Comparison of ENCODE assay signal across 14 cellular contexts in the genomic region with DNA sequence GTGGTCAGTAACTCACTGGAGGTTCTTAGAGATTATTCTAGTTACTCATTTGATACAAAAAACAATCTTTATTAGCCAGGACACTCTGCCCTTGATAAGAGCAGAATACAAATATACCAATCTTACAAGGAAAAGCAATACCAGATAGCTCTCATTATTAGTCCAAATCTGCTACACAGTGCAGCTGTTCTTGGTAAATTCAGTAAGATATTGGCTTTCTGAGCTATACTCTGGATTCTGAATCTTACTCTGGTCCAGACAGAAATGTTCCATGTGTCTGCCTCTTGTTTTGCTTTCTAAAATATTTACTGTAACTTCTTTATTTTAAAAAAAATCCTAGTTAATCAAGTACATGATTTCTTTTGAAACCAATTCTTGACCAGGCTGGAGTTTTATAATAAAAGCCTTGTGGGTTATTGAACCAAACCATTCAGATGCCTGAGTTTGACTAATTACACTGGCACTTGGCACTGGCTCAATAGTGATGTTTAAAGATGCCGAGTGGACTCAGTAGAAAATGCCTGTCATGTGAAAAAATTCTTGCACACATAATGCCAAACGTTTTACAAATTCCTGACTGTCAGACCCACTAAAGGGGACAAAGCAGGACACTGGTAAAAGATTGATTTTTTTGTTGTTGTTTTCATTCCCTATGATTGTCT.
DNase-seq lines count a peak whose midpoint lies in the region; ATAC-seq and TF ChIP-seq lines count a peak whose summit lies in the region.
"Had no signal": no experiment of that assay in that cellular context is flagged by ENCODE, and none has a peak within 500 bp of the region (broad histone marks: within the 10 kb centered on the region; RNA-seq: fewer than 3 reads in every experiment).

No MANE protein-coding gene starts in this region.

- DNase-seq in AG09309 (ENCODE audit: low read depth) (peak; percentile 38), HS-27A (ENCODE audit: low read depth) (peak; percentile 99), mammary epithelial cell (peak; percentile 46), kidney glomerular epithelial cell (lab: John Stamatoyannopoulos, UW) (peak; percentile 76), immature natural killer cell (no peak), NOMO-1 (lab: John Stamatoyannopoulos, UW; ENCODE audit: unreplicated experiment in 2 of 2) (no peak), KBM-7 (no peak)
- DNase-seq: activated T-cell treated with anti-CD3 and anti-CD28 coated beads, Interleukin-2, amount 50 U/mL, for 1 hour; left colon; NCI-H510A; SHP77 treated with DMSO at 0.1 percent for 48 hours had no signal

- H3K4me1 ChIP-seq in mammary epithelial cell (ENCODE audit: insufficient read depth, low read length), result peaks cover 12% of the 10 kb centered on the region

- intact Hi-C loops in mammary epithelial cell (cut with micrococcal nuclease), result loop anchor here (5.0 kb wide), 1 partner anchor 79 kb away; no protein-coding TSS in a partner anchor

- no peak for ATAC-seq in esophagus mucosa
- ATAC-seq: left colon had no signal

- peaks cover 0 to 2% (median 0%) of the 10 kb centered on the region in 6 donors for H3K9me3 Mint-ChIP-seq in immature natural killer cell

- peak overlapping the region; percentile 39 for H3K4me2 ChIP-seq in mammary epithelial cell (ENCODE audit: insufficient read depth, low read depth, low read length)

- H4K20me1 ChIP-seq in mammary epithelial cell (ENCODE audit: insufficient read depth, low read length), result no peaks in the 10 kb centered on the region

- dilution Hi-C loops in mammary epithelial cell (cut with HindIII; ENCODE audit: low sequenced_read_pairs), result no loop called here

- H3K27me3 ChIP-seq in mammary epithelial cell (ENCODE audit: insufficient read depth, low read length), result no peaks in the 10 kb centered on the region
- H3K27me3 ChIP-seq: ascending aorta had no signal

- no peak overlapping the region for H2AFZ ChIP-seq in mammary epithelial cell (ENCODE audit: low read depth, low read length)

- CTCF ChIA-PET in mammary epithelial cell (lab: Charles Lee; ENCODE audit: low non-redundant PET), result no interaction called here

- no peaks in the 10 kb centered on the region for H3K36me3 Mint-ChIP-seq in immature natural killer cell

- H3K36me3 ChIP-seq in mammary epithelial cell (ENCODE audit: insufficient read depth, low read length), result no peaks in the 10 kb centered on the region
- H3K36me3 ChIP-seq: ascending aorta had no signal

- H3K4me3 ChIP-seq in AG09309 (ENCODE audit: control insufficient read depth, low read depth, low read length) (no peak overlapping the region), mammary epithelial cell (replicated peaks in 1 of 3; ENCODE audit: insufficient read depth in 1 of 3, low read depth in 2 of 3, low read length in 3 of 3) (no peak overlapping the region)
- H3K4me3 ChIP-seq: ascending aorta had no signal

- H3K27me3 Mint-ChIP-seq in immature natural killer cell (ENCODE audit: low read depth in 3 of 3), result peaks cover 0 to 3% (median 0%) of the 10 kb centered on the region in 3 donors

- H3K27ac Mint-ChIP-seq in immature natural killer cell, result no peak overlapping the region

- no peaks in the 10 kb centered on the region for H3K79me2 ChIP-seq in mammary epithelial cell (ENCODE audit: insufficient read depth, low read length)

- H3K4me3 Mint-ChIP-seq in immature natural killer cell, result no peak overlapping the region

- 9% methylated on average over 2 of the region's 2 CpGs for WGBS in mammary epithelial cell (ENCODE audit: low coverage, missing lambda C conversion rate)

- no peaks in the 10 kb centered on the region for H3K9me3 ChIP-seq in mammary epithelial cell (replicated peaks; ENCODE audit: insufficient read depth, low read length)
- H3K9me3 ChIP-seq: ascending aorta had no signal

- TF ChIP-seq CTCF in AG09309 (IDR thresholded peaks at IDR 0.05; ENCODE audit: control insufficient read depth, insufficient read depth, low read depth, low read length, missing control alignments) (no peak), mammary epithelial cell (conservative IDR thresholded peaks at IDR 0.05 in 1 of 2, IDR thresholded peaks at IDR 0.05 in 1 of 2; ENCODE audit: extremely low read depth in 1 of 2, insufficient read depth in 1 of 2, low read depth in 1 of 2, low read length in 2 of 2) (no peak)

- H3K9ac ChIP-seq in mammary epithelial cell (ENCODE audit: insufficient read depth, low read length), result no peak overlapping the region

- no peaks in the 10 kb centered on the region for H3K4me1 Mint-ChIP-seq in immature natural killer cell

- BruUV-seq in mammary epithelial cell (replicated peaks; lab: Mats Ljungman, UMichigan), result no TSS peak

- no peak overlapping the region for H3K27ac ChIP-seq in mammary epithelial cell (ENCODE audit: insufficient read depth, low read depth, low read length)
- H3K27ac ChIP-seq: ascending aorta, VCaP had no signal

- in situ Hi-C loops in mammary epithelial cell (cut with MboI; ENCODE audit: low sequenced_read_pairs in 2 of 2) (no loop called here), KBM-7 (cut with MboI; ENCODE audit: low pct_unique_long_range_greater_than_20kb, low sequenced_read_pairs) (no loop called here)

Comparison
In these comparisons a context has a peak if more than half of its experiments do, and no peak if none do; other contexts are left out.
1. DNase-seq: peak in AG09309 (single experiment), HS-27A (single experiment), mammary epithelial cell (single experiment) and kidney glomerular epithelial cell (single experiment); none in immature natural killer cell (0 of 3), NOMO-1 (0 of 2) and KBM-7 (single experiment).